In genomic region chr20:35039146-35039545, GRCh38 we compare ENCODE assay signal across 1 cellular context.
TF ChIP-seq lines count a peak whose summit lies in the region.

No MANE protein-coding gene starts in this region.

TF ChIP-seq in WTC11, 78 proteins besides CTCF, POLR2A, EP300 and RAD21 (continued from another document):
- TF ChIP-seq OVOL2 (CRISPR knock-in tag; IDR thresholded peaks at IDR 0.05; ENCODE audit: borderline replicate concordance): no peak
- TF ChIP-seq PREB (CRISPR knock-in tag; IDR thresholded peaks at IDR 0.05; ENCODE audit: borderline replicate concordance): no peak
- TF ChIP-seq EMX1 (CRISPR knock-in tag; IDR thresholded peaks at IDR 0.05): no peak
- TF ChIP-seq IRF2 (CRISPR knock-in tag; IDR thresholded peaks at IDR 0.05; ENCODE audit: borderline replicate concordance, low read depth): no peak
- no peak for TF ChIP-seq TEAD4 (CRISPR knock-in tag; IDR thresholded peaks at IDR 0.05)
- TF ChIP-seq NFATC4 (CRISPR knock-in tag; IDR thresholded peaks at IDR 0.05): no peak
- no peak for TF ChIP-seq TCF7 (CRISPR knock-in tag; IDR thresholded peaks at IDR 0.05; ENCODE audit: low read depth)
- no peak for TF ChIP-seq ZBTB21 (CRISPR knock-in tag; IDR thresholded peaks at IDR 0.05; ENCODE audit: borderline replicate concordance)
- no peak for TF ChIP-seq NFYB (CRISPR knock-in tag; conservative IDR thresholded peaks at IDR 0.05; ENCODE audit: low read depth)
- no peak for TF ChIP-seq HMGXB4 (CRISPR knock-in tag; IDR thresholded peaks at IDR 0.05)
- TF ChIP-seq E2F5 (CRISPR knock-in tag; IDR thresholded peaks at IDR 0.05): no peak
- TF ChIP-seq CREB1 (CRISPR knock-in tag; IDR thresholded peaks at IDR 0.05): no peak
- no peak for TF ChIP-seq ZNF396 (CRISPR knock-in tag; IDR thresholded peaks at IDR 0.05; ENCODE audit: borderline replicate concordance)
- no peak for TF ChIP-seq ZNF317 (CRISPR knock-in tag; IDR thresholded peaks at IDR 0.05; ENCODE audit: borderline replicate concordance, low read depth)
- TF ChIP-seq ZNF423 (CRISPR knock-in tag; IDR thresholded peaks at IDR 0.05): no peak
TF ChIP-seq in WTC11: peak in this region for 0.
